29 cellular contexts compared by ENCODE assay signal in the genomic region with DNA sequence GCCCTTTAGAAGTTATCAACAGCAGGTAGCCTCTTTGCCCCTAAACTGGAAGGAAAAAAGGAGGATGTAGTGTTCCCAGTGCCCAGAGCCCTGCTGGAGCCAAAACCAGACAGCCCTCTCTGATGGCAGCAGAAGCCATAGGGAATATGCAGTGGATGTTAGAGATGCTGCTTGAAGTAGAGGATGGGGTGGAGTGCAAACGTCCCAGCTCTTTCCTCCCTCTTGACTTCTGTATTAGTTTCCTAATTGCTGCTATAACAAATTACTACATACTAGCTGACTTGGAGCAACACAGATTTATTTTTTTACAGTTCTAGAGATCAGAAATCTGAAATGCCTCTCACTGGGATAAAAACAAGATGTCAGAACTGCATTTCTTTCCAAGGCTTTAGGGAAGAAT.
"Had no signal": no experiment of that assay in that cellular context is flagged by ENCODE, and none has a peak within 500 bp of the region (broad histone marks: within the 10 kb centered on the region; RNA-seq: fewer than 3 reads in every experiment).

No MANE protein-coding gene starts in this region.

- H3K9me3 Mint-ChIP-seq: natural killer cell had no signal

- H3K27me3 ChIP-seq: neural progenitor cell, ovary, spleen, stomach, tibial artery, transverse colon, upper lobe of right lung, uterus had no signal

- H3K27ac Mint-ChIP-seq: natural killer cell; nephron; neural progenitor cell; progenitor cell of endocrine pancreas; stimulated activated memory B cell treated with anti-CD40 and anti-IgM and Interleukin-4, amounts not matched to agents 10 μg/mL and 1 μg/mL and 100 μg/mL, for 72 hours; type B pancreatic cell had no signal

- H3K4me1 ChIP-seq: neural progenitor cell, parathyroid adenoma, psoas muscle, tibial artery, upper lobe of right lung, uterus had no signal

- H3K27me3 Mint-ChIP-seq: progenitor cell of endocrine pancreas; stimulated activated memory B cell treated with anti-CD40 and anti-IgM and Interleukin-4, amounts not matched to agents 10 μg/mL and 1 μg/mL and 100 μg/mL, for 72 hours; type B pancreatic cell had no signal

- H3K27ac ChIP-seq: neural progenitor cell, ovary, parathyroid adenoma, psoas muscle, skin epidermis, spleen, stomach, tibial artery, transverse colon, upper lobe of right lung, uterus had no signal

- H3K4me3 ChIP-seq: neural progenitor cell, ovary, psoas muscle, skin epidermis, smooth muscle cell, spleen, stomach, tibial artery, transverse colon, upper lobe of right lung, uterus had no signal

- H3K36me3 ChIP-seq: neural progenitor cell, ovary, spleen, stomach, tibial artery, transverse colon, upper lobe of right lung, uterus had no signal

- H3K4me3 Mint-ChIP-seq: naive thymus-derived CD4-positive, alpha-beta T cell; natural killer cell; nephron; neural progenitor cell; stimulated activated memory B cell treated with anti-CD40 and anti-IgM and Interleukin-4, amounts not matched to agents 10 μg/mL and 1 μg/mL and 100 μg/mL, for 72 hours; type B pancreatic cell had no signal

- H2AFZ ChIP-seq: neural progenitor cell, parathyroid adenoma had no signal

- H3K9ac ChIP-seq: neural progenitor cell, parathyroid adenoma had no signal

- H3K9me3 ChIP-seq: ovary, psoas muscle, stomach, tibial artery, transverse colon, upper lobe of right lung, uterus had no signal

- DNase-seq: naive thymus-derived CD4-positive, alpha-beta T cell; natural killer cell; occipital lobe; ovary; posterior cingulate gyrus; psoas muscle; right cardiac atrium; spleen; stimulated activated CD4-positive, alpha-beta T cell treated with anti-CD3 and anti-CD28 coated beads, Interleukin-12 subunit alpha, Interleukin-12 subunit beta, amount 100 ng/mL, for 4 hours; stimulated activated CD4-positive, alpha-beta T cell treated with anti-CD3 and anti-CD28 coated beads, Interleukin-1b, Interleukin-23, amount 100 ng/mL, for 48 hours; stimulated activated CD4-positive, alpha-beta T cell treated with anti-CD3 and anti-CD28 coated beads, Interleukin-4, amount 100 ng/mL, for 1 hour; stimulated activated CD4-positive, alpha-beta T cell treated with anti-CD3 and anti-CD28 coated beads, Interleukin-4, amount 100 ng/mL, for 4 hours; stimulated activated CD8-positive, alpha-beta memory T cell treated with anti-CD3 and anti-CD28 coated beads, Interleukin-4, amount 100 ng/mL, for 48 hours; stimulated activated naive CD4-positive, alpha-beta T cell; stimulated activated naive CD8-positive, alpha-beta T cell treated with anti-CD3 and anti-CD28 coated beads, Interleukin-15, Interleukin-2, amounts not matched to agents 100 U/mL and 50 U/mL, for 24 hours; stomach; tibial artery; transverse colon; upper lobe of right lung; uterus had no signal

- H3K36me3 Mint-ChIP-seq: natural killer cell; neural progenitor cell; stimulated activated memory B cell treated with anti-CD40 and anti-IgM and Interleukin-4, amounts not matched to agents 10 μg/mL and 1 μg/mL and 100 μg/mL, for 72 hours; type B pancreatic cell had no signal

- H3K4me2 ChIP-seq: neural progenitor cell, smooth muscle cell had no signal

- H3K4me1 Mint-ChIP-seq: natural killer cell, neural progenitor cell had no signal

- H3K79me2 ChIP-seq: parathyroid adenoma had no signal

- ATAC-seq: naive thymus-derived CD4-positive, alpha-beta T cell; natural killer cell; psoas muscle; right cardiac atrium; sciatic nerve; stimulated activated memory B cell treated with anti-CD40 and anti-IgM and Interleukin-4, amounts not matched to agents 10 μg/mL and 1 μg/mL and 100 μg/mL, for 72 hours; stimulated activated naive CD8-positive, alpha-beta T cell treated with anti-CD3 and anti-CD28 coated beads, Interleukin-15, Interleukin-2, amounts not matched to agents 100 U/mL and 50 U/mL, for 24 hours; upper lobe of right lung had no signal
